In genomic region chr5:157278319-157279037, GRCh38 we compare ENCODE assay signal across 1 cellular context.
TF ChIP-seq lines count a peak whose summit lies in the region.

No MANE protein-coding gene starts in this region.

TF ChIP-seq in K562, 482 proteins besides CTCF, POLR2A, EP300 and RAD21 (continued from another document and continues in another):
- TF ChIP-seq ZNF609 (CRISPR knock-in tag; IDR thresholded peaks at IDR 0.05; ENCODE audit: borderline replicate concordance): no peak
- TF ChIP-seq HES1 (IDR thresholded peaks at IDR 0.05; ENCODE audit: low read depth): no peak
- TF ChIP-seq ARNT (IDR thresholded peaks at IDR 0.05): no peak
- TF ChIP-seq ZNF324 (CRISPR knock-in tag; IDR thresholded peaks at IDR 0.05): peak; percentile 74
- TF ChIP-seq ZNF699 (CRISPR knock-in tag; IDR thresholded peaks at IDR 0.05; ENCODE audit: insufficient replicate concordance): no peak
- no peak for TF ChIP-seq MLLT1 (IDR thresholded peaks at IDR 0.05)
- TF ChIP-seq ILF3 (IDR thresholded peaks at IDR 0.05; ENCODE audit: borderline replicate concordance): no peak
- no peak for TF ChIP-seq EZH2 (IDR thresholded peaks at IDR 0.05; ENCODE audit: borderline replicate concordance, low read depth, low read length)
- TF ChIP-seq SLC30A9 (CRISPR knock-in tag; IDR thresholded peaks at IDR 0.05): no peak
- no peak for TF ChIP-seq IRF9 (tag; IDR thresholded peaks at IDR 0.05)
- TF ChIP-seq TFAP4 (CRISPR knock-in tag; IDR thresholded peaks at IDR 0.05; ENCODE audit: borderline replicate concordance): no peak
- TF ChIP-seq STAT5A (IDR thresholded peaks at IDR 0.05; ENCODE audit: borderline replicate concordance, low read length): no peak
- no peak for TF ChIP-seq CTBP1 (IDR thresholded peaks at IDR 0.05; ENCODE audit: borderline replicate concordance)
- no peak for TF ChIP-seq ADNP (tag; IDR thresholded peaks at IDR 0.05)
- peak; percentile 90; the same call in 1 of the 2 replicates for TF ChIP-seq ZNF133 (CRISPR knock-in tag; IDR thresholded peaks at IDR 0.05)
- TF ChIP-seq MCM5 (IDR thresholded peaks at IDR 0.05; ENCODE audit: low read depth): no peak
- no peak for TF ChIP-seq ZNF511 (CRISPR knock-in tag; IDR thresholded peaks at IDR 0.05)
- TF ChIP-seq ZNF444 (CRISPR knock-in tag; IDR thresholded peaks at IDR 0.05): peak; percentile 82
- TF ChIP-seq CBX1 (IDR thresholded peaks at IDR 0.05; ENCODE audit: low read depth): no peak
- peak; percentile 69; the same call in 1 of the 2 replicates for TF ChIP-seq GABPB2 (CRISPR knock-in tag; conservative IDR thresholded peaks at IDR 0.05)
- no peak for TF ChIP-seq ZFX (CRISPR knock-in tag; IDR thresholded peaks at IDR 0.05)
- TF ChIP-seq KHSRP (IDR thresholded peaks at IDR 0.05): no peak
- no peak for TF ChIP-seq ZNF407 (IDR thresholded peaks at IDR 0.05; ENCODE audit: low read depth)
- peak; percentile 90 for TF ChIP-seq MEF2D (tag; conservative IDR thresholded peaks at IDR 0.05; ENCODE audit: low read depth)
- no peak for TF ChIP-seq CEBPB (tag; IDR thresholded peaks at IDR 0.05)
- no peak for TF ChIP-seq DACH1 (IDR thresholded peaks at IDR 0.05; ENCODE audit: partially characterized antibody)
- TF ChIP-seq ZBTB11 (CRISPR knock-in tag; IDR thresholded peaks at IDR 0.05): peak in 1 of 3 experiments; percentile 53; a peak in 2 of 6 replicates
- TF ChIP-seq L3MBTL2 (IDR thresholded peaks at IDR 0.05): no peak
- TF ChIP-seq ELF2 (CRISPR knock-in tag; IDR thresholded peaks at IDR 0.05): peak; percentile 89
- TF ChIP-seq TSHZ1 (CRISPR knock-in tag; IDR thresholded peaks at IDR 0.05): peak; percentile 96
- no peak for TF ChIP-seq BRD9 (IDR thresholded peaks at IDR 0.05; ENCODE audit: low read depth, partially characterized antibody)
- TF ChIP-seq ZNF79 (CRISPR knock-in tag; IDR thresholded peaks at IDR 0.05; ENCODE audit: low read depth): peak; percentile 96
